In genomic region chr6:11614534-11615213, GRCh38 we compare ENCODE assay signal across 21 cellular contexts.
DNase-seq lines count a peak whose midpoint lies in the region; ATAC-seq, FAIRE-seq and TF ChIP-seq lines count a peak whose summit lies in the region.
"Had no signal": no experiment of that assay in that cellular context is flagged by ENCODE, and none has a peak within 500 bp of the region (broad histone marks: within the 10 kb centered on the region; RNA-seq: fewer than 3 reads in every experiment).

No MANE protein-coding gene starts in this region.

- no peak for TF ChIP-seq EP300 in SK-N-SH (IDR thresholded peaks at IDR 0.05; ENCODE audit: borderline replicate concordance in 1 of 2, low read depth in 1 of 2, low read length in 1 of 2)
- no peak for TF ChIP-seq EP300 in suprapubic skin (IDR thresholded peaks at IDR 0.05)

- H2BK15ac ChIP-seq in mesenchymal stem cell (ENCODE audit: low read depth, poor library complexity, severe bottlenecking) = no peak overlapping the region

- peak overlapping the region; percentile 100 for H2AK5ac ChIP-seq in mesenchymal stem cell (ENCODE audit: low read length, severe bottlenecking)

- H4K91ac ChIP-seq in mesenchymal stem cell (ENCODE audit: low read length) = peak overlapping the region; percentile 82

- TF ChIP-seq RAD21 in SK-N-SH (IDR thresholded peaks at IDR 0.05; ENCODE audit: low read length) = no peak

- no peak for ATAC-seq in SK-N-SH treated with all-trans-retinoic acid at 6 μM for 48 hours
- ATAC-seq: left colon, Panc1 had no signal

- peak overlapping the region; percentile 97 for H2BK5ac ChIP-seq in mesenchymal stem cell (ENCODE audit: low read depth, low read length, poor library complexity, severe bottlenecking)

- H3K27ac ChIP-seq in SK-N-SH (ENCODE audit: low read depth in 2 of 2, low read length in 1 of 2) (peak overlapping the region; percentile 69 to 97; a peak in 3 of 4 replicates), mesenchymal stem cell (ENCODE audit: low read length, poor library complexity, severe bottlenecking) (peak overlapping the region; percentile 100), suprapubic skin (peak overlapping the region; percentile 39), small intestine (ENCODE audit: low read depth in 1 of 2, low read length in 1 of 2) (peak overlapping the region in 1 of 2 donors; percentile 41)
- H3K27ac ChIP-seq: 22Rv1, parathyroid adenoma, spleen had no signal

- H3F3A ChIP-seq in SK-N-SH (replicated peaks; ENCODE audit: insufficient read depth) = peaks cover 44% of the 10 kb centered on the region

- H3K27ac Mint-ChIP-seq in chondrocyte (ENCODE audit: unreplicated experiment) = peak overlapping the region; percentile 87
- H3K27ac Mint-ChIP-seq: activated CD4-positive, alpha-beta T cell treated with anti-CD3 and anti-CD28 coated beads, Interleukin-2, amount 10 ng/mL, durations not matched to agents 24 days and 14 days had no signal

- no peaks in the 10 kb centered on the region for H3K79me2 ChIP-seq in SK-N-SH (ENCODE audit: insufficient read depth)
- H3K79me2 ChIP-seq: parathyroid adenoma had no signal

- peak overlapping the region; percentile 21 for H4K8ac ChIP-seq in mesenchymal stem cell (ENCODE audit: low read length)

- no peak overlapping the region for H3K4me3 Mint-ChIP-seq in chondrocyte (ENCODE audit: unreplicated experiment)
- H3K4me3 Mint-ChIP-seq: activated CD4-positive, alpha-beta T cell treated with anti-CD3 and anti-CD28 coated beads, Interleukin-2, amount 10 ng/mL, durations not matched to agents 24 days and 14 days had no signal

- no peak for DNase-seq in SK-N-SH
- DNase-seq in chondrocyte (ENCODE audit: low spot score) = no peak
- no peak for DNase-seq in mesenchymal stem cell
- DNase-seq in suprapubic skin (ENCODE audit: low spot score in 2 of 2) = peak in 1 of 2 donors; percentile 32
- DNase-seq in GM19238 (ENCODE audit: insufficient read length, low spot score) = no peak
- DNase-seq in erythroblast (lab: John Stamatoyannopoulos, UW) = no peak
- no peak for DNase-seq in small intestine
- DNase-seq: activated CD4-positive, alpha-beta T cell treated with anti-CD3 and anti-CD28 coated beads, Interleukin-2, amount 10 ng/mL, durations not matched to agents 24 days and 14 days; activated gamma-delta T cell treated with Interleukin-2 at 50 U/mL for 16 hours; cerebellar nuclear complex; Kasumi-1; left colon; NCI-H1436; NCI-H2171; NCI-H82; spleen; testis had no signal

- H3K36me3 ChIP-seq in SK-N-SH (replicated peaks in 1 of 2; ENCODE audit: control insufficient read depth in 1 of 2, insufficient read depth in 2 of 2, low read length in 1 of 2) (no peaks in the 10 kb centered on the region), mesenchymal stem cell (ENCODE audit: control insufficient read depth in 1 of 2, insufficient read depth in 2 of 2, low read depth in 1 of 2, low read length in 2 of 2) (no peaks in the 10 kb centered on the region), suprapubic skin (no peaks in the 10 kb centered on the region), small intestine (ENCODE audit: control insufficient read depth in 2 of 2, insufficient read depth in 2 of 2, low read length in 2 of 2) (no peaks in the 10 kb centered on the region)
- H3K36me3 ChIP-seq: spleen had no signal

- no peaks in the 10 kb centered on the region for H4K20me1 ChIP-seq in SK-N-SH (ENCODE audit: insufficient read depth)

- peak overlapping the region; percentile 85 to 93 for H2BK12ac ChIP-seq in mesenchymal stem cell (ENCODE audit: low read length in 2 of 2)

- H3K14ac ChIP-seq in mesenchymal stem cell (ENCODE audit: low read length in 2 of 2) = no peak overlapping the region

- peaks cover 0 to 21% of the 10 kb centered on the region in 2 experiments; a peak in 1 of 4 replicates for H3K4me1 ChIP-seq in SK-N-SH (ENCODE audit: control insufficient read depth in 1 of 2, insufficient read depth in 2 of 2, low read depth in 1 of 2, low read length in 1 of 2)
- peaks cover 14% of the 10 kb centered on the region for H3K4me1 ChIP-seq in mesenchymal stem cell (ENCODE audit: control insufficient read depth, insufficient read depth, low read depth, low read length)
- peaks cover 4% of the 10 kb centered on the region for H3K4me1 ChIP-seq in suprapubic skin
- no peaks in the 10 kb centered on the region for H3K4me1 ChIP-seq in small intestine (ENCODE audit: control insufficient read depth in 2 of 2, insufficient read depth in 1 of 2, low read depth in 1 of 2, low read length in 1 of 2)

- TF ChIP-seq POLR2A in suprapubic skin (IDR thresholded peaks at IDR 0.05) = no peak
- no peak for TF ChIP-seq POLR2A in erythroblast (IDR thresholded peaks at IDR 0.05; ENCODE audit: low read length)

- H2BK120ac ChIP-seq in mesenchymal stem cell (ENCODE audit: low read depth, low read length) = peak overlapping the region; percentile 91

- CTCF ChIA-PET in SK-N-SH (lab: Yijun Ruan, JAX) = interaction anchor here (0.7 to 0.9 kb wide), 3 partner anchors 11 to 990 kb away, joined by 3 to 4 read pairs (median 4); no protein-coding TSS in a partner anchor

- FAIRE-seq in small intestine (lab: Jason Lieb, UNC) = no peak

- no peaks in the 10 kb centered on the region for H3K36me3 Mint-ChIP-seq in chondrocyte (ENCODE audit: low read depth)

- peaks cover 55% of the 10 kb centered on the region for H3K4me1 Mint-ChIP-seq in chondrocyte (ENCODE audit: low read depth)
- H3K4me1 Mint-ChIP-seq: activated CD4-positive, alpha-beta T cell treated with anti-CD3 and anti-CD28 coated beads, Interleukin-2, amount 10 ng/mL, durations not matched to agents 24 days and 14 days had no signal

- H3K27me3 Mint-ChIP-seq in chondrocyte (ENCODE audit: low read depth) = no peaks in the 10 kb centered on the region
- H3K27me3 Mint-ChIP-seq: activated CD4-positive, alpha-beta T cell treated with anti-CD3 and anti-CD28 coated beads, Interleukin-2, amount 10 ng/mL, durations not matched to agents 24 days and 14 days had no signal

- 97% methylated on average over 10 of the region's 10 CpGs for WGBS in SK-N-SH (ENCODE audit: low lambda C conversion rate)
- 89% methylated on average over 10 of the region's 10 CpGs for WGBS in mesenchymal stem cell
- WGBS in suprapubic skin = 85% methylated on average over 10 of the region's 10 CpGs
- WGBS in small intestine, 3 donors = 90 to 97% (median 94%) methylated on average over 10 of the region's 10 CpGs

- TF ChIP-seq CTCF in SK-N-SH (IDR thresholded peaks at IDR 0.05) (no peak), chondrocyte (IDR thresholded peaks at IDR 0.05) (no peak), suprapubic skin (IDR thresholded peaks at IDR 0.05) (no peak)

- no peaks in the 10 kb centered on the region for H3K9me3 ChIP-seq in SK-N-SH
- H3K9me3 ChIP-seq in mesenchymal stem cell (ENCODE audit: control insufficient read depth, low read length) = no peaks in the 10 kb centered on the region
- H3K9me3 ChIP-seq in suprapubic skin = no peaks in the 10 kb centered on the region
- H3K9me3 ChIP-seq in small intestine (ENCODE audit: control insufficient read depth, low read depth) = no peaks in the 10 kb centered on the region
- H3K9me3 ChIP-seq: spleen, testis had no signal

- H3K9ac ChIP-seq in SK-N-SH = peak overlapping the region; percentile 53
- H3K9ac ChIP-seq in mesenchymal stem cell (ENCODE audit: low read length) = no peak overlapping the region
- H3K9ac ChIP-seq: parathyroid adenoma had no signal

- no peaks in the 10 kb centered on the region for H3K9me2 ChIP-seq in SK-N-SH

- H3K27me3 ChIP-seq in SK-N-SH (ENCODE audit: insufficient read depth) (no peaks in the 10 kb centered on the region), mesenchymal stem cell (ENCODE audit: control insufficient read depth in 1 of 2, insufficient read depth in 1 of 2, low read length in 2 of 2) (no peaks in the 10 kb centered on the region), suprapubic skin (no peaks in the 10 kb centered on the region), small intestine (ENCODE audit: control insufficient read depth in 2 of 2, insufficient read depth in 2 of 2, low read length in 2 of 2) (no peaks in the 10 kb centered on the region)
- H3K27me3 ChIP-seq: testis had no signal

- POLR2A ChIA-PET in SK-N-SH (lab: Yijun Ruan, JAX) = no interaction called here

- peak overlapping the region; percentile 56 to 84 for H3K18ac ChIP-seq in mesenchymal stem cell (ENCODE audit: low read depth in 1 of 2, low read length in 2 of 2)

- H3K9me3 Mint-ChIP-seq in chondrocyte (ENCODE audit: low read depth) = no peaks in the 10 kb centered on the region
- H3K9me3 Mint-ChIP-seq: activated CD4-positive, alpha-beta T cell treated with anti-CD3 and anti-CD28 coated beads, Interleukin-2, amount 10 ng/mL, durations not matched to agents 24 days and 14 days had no signal

- H2AFZ ChIP-seq in SK-N-SH (ENCODE audit: low read depth) (no peak overlapping the region), mesenchymal stem cell (ENCODE audit: low read depth, low read length) (no peak overlapping the region)
- H2AFZ ChIP-seq: parathyroid adenoma had no signal

- H3K79me1 ChIP-seq in mesenchymal stem cell (replicated peaks; ENCODE audit: low read length, poor library complexity, severe bottlenecking) = no peaks in the 10 kb centered on the region

- H3K4ac ChIP-seq in mesenchymal stem cell (ENCODE audit: low read depth in 1 of 2, low read length in 2 of 2) = peak overlapping the region; percentile 49 to 92

- H3K4me2 ChIP-seq in SK-N-SH = peak overlapping the region; percentile 16; the same call in 1 of the 2 replicates
- no peak overlapping the region for H3K4me2 ChIP-seq in mesenchymal stem cell (ENCODE audit: low read length, poor library complexity, severe bottlenecking)

- H3K23ac ChIP-seq in mesenchymal stem cell (ENCODE audit: low read length in 2 of 2) = no peak overlapping the region

- H3K4me3 ChIP-seq in SK-N-SH (ENCODE audit: low read depth in 2 of 2, low read length in 1 of 2) (no peak overlapping the region), mesenchymal stem cell (ENCODE audit: insufficient read depth in 1 of 2, low read depth in 1 of 2, low read length in 2 of 2) (no peak overlapping the region), suprapubic skin (no peak overlapping the region), small intestine (ENCODE audit: low read depth in 1 of 2, low read length in 2 of 2) (no peak overlapping the region)
- H3K4me3 ChIP-seq: spleen, testis had no signal

TF ChIP-seq in SK-N-SH, 30 proteins besides CTCF, POLR2A, EP300 and RAD21 (continues in another document):
- no peak for TF ChIP-seq ELF1 (IDR thresholded peaks at IDR 0.05)
- no peak for TF ChIP-seq FOXM1 (IDR thresholded peaks at IDR 0.05; ENCODE audit: low read depth)
- no peak for TF ChIP-seq MXI1 (IDR thresholded peaks at IDR 0.05; ENCODE audit: low read depth, low read length)

TF ChIP-seq in SK-N-SH treated with all-trans-retinoic acid at 6 μM for 48 hours, 23 proteins besides CTCF, POLR2A, EP300 and RAD21:
- TF ChIP-seq SNAI2 (CRISPR knock-in tag; IDR thresholded peaks at IDR 0.05) (no peak), ISL1 (CRISPR knock-in tag; IDR thresholded peaks at IDR 0.05) (no peak)
